ENCODE assay signal across 16 cellular contexts in genomic region chr1:116682641-116683221, GRCh38.
"Had no signal": no experiment of that assay in that cellular context is flagged by ENCODE, and none has a peak within 500 bp of the region (broad histone marks: within the 10 kb centered on the region; RNA-seq: fewer than 3 reads in every experiment).

No MANE protein-coding gene starts in this region.

- H3K27ac ChIP-seq: ascending aorta, breast epithelium, gastroesophageal sphincter, heart right ventricle, neural progenitor cell, ovary had no signal

- H3K36me3 ChIP-seq: ascending aorta, breast epithelium, gastroesophageal sphincter, heart right ventricle, neural progenitor cell, ovary had no signal

- FAIRE-seq: colon, urothelium cell line had no signal

- ATAC-seq: activated CD4-positive, CD25-positive, alpha-beta regulatory T cell treated with anti-CD3 and anti-CD28 coated beads, Interleukin-2, amount 50 U/mL, for 24 hours; activated naive CD8-positive, alpha-beta T cell treated with anti-CD3 and anti-CD28 coated beads, Interleukin-2, amount 50 U/mL, for 24 hours; gastroesophageal sphincter; heart right ventricle; left lobe of liver; T-cell had no signal

- DNase-seq: activated naive CD4-positive, alpha-beta T cell treated with anti-CD3 and anti-CD28 coated beads for 36 hours; activated naive CD8-positive, alpha-beta T cell treated with anti-CD3 and anti-CD28 coated beads, Interleukin-2, amount 50 U/mL, for 24 hours; heart right ventricle; naive B cell; ovary; stimulated activated CD4-positive, alpha-beta T cell treated with anti-CD3 and anti-CD28 coated beads, Interleukin-1b, Interleukin-23, amount 100 ng/mL, for 48 hours; T-cell; T-helper 9 cell had no signal

- H3K27me3 ChIP-seq: ascending aorta, breast epithelium, gastroesophageal sphincter, neural progenitor cell, ovary had no signal

- H3K9me3 ChIP-seq: ascending aorta, breast epithelium, gastroesophageal sphincter, ovary had no signal

- H3K4me1 ChIP-seq: ascending aorta, breast epithelium, gastroesophageal sphincter, heart right ventricle had no signal

- H3K4me3 ChIP-seq: ascending aorta, breast epithelium, gastroesophageal sphincter, heart right ventricle, neural progenitor cell, ovary had no signal
